Comparison of ENCODE assay signal across 8 cellular contexts in the genomic region with DNA sequence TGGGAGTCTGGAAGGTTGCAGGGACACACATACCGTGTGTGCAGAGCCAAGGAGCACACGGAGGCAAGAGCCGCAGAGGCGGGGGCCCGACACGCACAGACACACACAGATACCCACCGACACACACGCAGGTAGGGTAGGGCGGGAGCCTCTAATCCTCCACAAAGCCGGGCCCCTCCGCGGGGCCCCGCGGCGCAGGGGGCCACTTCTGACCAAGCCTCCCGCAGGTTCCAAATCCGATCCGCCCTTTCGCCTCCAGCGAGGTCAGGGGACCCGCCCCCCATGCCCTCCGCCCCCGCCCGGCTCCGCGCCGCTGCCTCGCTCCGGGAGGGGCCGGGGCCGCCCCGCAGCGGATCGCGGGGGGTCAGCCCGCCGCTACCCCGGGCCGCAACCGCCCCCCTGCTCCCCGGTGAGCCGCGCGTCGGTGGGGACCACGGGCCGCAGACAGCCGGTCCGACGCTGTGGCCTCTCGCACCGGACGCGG. TPM values are rescaled to one million over a fixed set of nuclear protein-coding genes. Genes with fewer than 3 reads are reported as not detected.
DNase-seq lines count a peak whose midpoint lies in the region; ATAC-seq and TF ChIP-seq lines count a peak whose summit lies in the region.

No MANE protein-coding gene starts in this region.

- peaks cover 67% of the 10 kb centered on the region for H3K27me3 Mint-ChIP-seq in activated CD8-positive, alpha-beta T cell treated with anti-CD3 and anti-CD28 coated beads for 36 hours
- H3K27me3 Mint-ChIP-seq in activated CD8-positive, alpha-beta T cell treated with anti-CD3 and anti-CD28 coated beads, Interleukin-2, amount 10 ng/mL, durations not matched to agents 7 days and 5 days (ENCODE audit: low read depth): peaks cover 67% of the 10 kb centered on the region
- H3K27me3 Mint-ChIP-seq in WTC11 (ENCODE audit: low read depth): peaks cover 94% of the 10 kb centered on the region

- no peak for TF ChIP-seq EP300 in suprapubic skin (IDR thresholded peaks at IDR 0.05)

- H3K27me3 ChIP-seq in iPS-20b (ENCODE audit: insufficient read depth, low read length) (peaks cover 95% of the 10 kb centered on the region), suprapubic skin (peaks cover 82% of the 10 kb centered on the region)

- H3K4me3 ChIP-seq in iPS-20b (ENCODE audit: low read length) (peak overlapping the region; percentile 21; the same call in 1 of the 2 replicates), suprapubic skin (peak overlapping the region; percentile 57)

- no peak for TF ChIP-seq POLR2A in suprapubic skin (IDR thresholded peaks at IDR 0.05)

- H3K4me1 Mint-ChIP-seq in activated CD8-positive, alpha-beta T cell treated with anti-CD3 and anti-CD28 coated beads for 36 hours (ENCODE audit: low read depth): peaks cover 21% of the 10 kb centered on the region
- peaks cover 20% of the 10 kb centered on the region for H3K4me1 Mint-ChIP-seq in activated CD8-positive, alpha-beta T cell treated with anti-CD3 and anti-CD28 coated beads, Interleukin-2, amount 10 ng/mL, durations not matched to agents 7 days and 5 days (ENCODE audit: low read depth)
- peaks cover 38% of the 10 kb centered on the region for H3K4me1 Mint-ChIP-seq in WTC11

- no peak for ATAC-seq in activated CD8-positive, alpha-beta T cell treated with anti-CD3 and anti-CD28 coated beads for 36 hours
- ATAC-seq in activated CD8-positive, alpha-beta T cell treated with anti-CD3 and anti-CD28 coated beads, Interleukin-2, amount 10 ng/mL, durations not matched to agents 7 days and 5 days: no peak
- ATAC-seq in WTC11: no peak

- H3K9ac ChIP-seq in iPS-20b (ENCODE audit: low read depth, low read length): no peak overlapping the region

- H3K9me3 ChIP-seq in iPS-20b (ENCODE audit: insufficient read depth, low read depth, low read length) (no peaks in the 10 kb centered on the region; the same call in 1 of the 2 replicates), suprapubic skin (no peaks in the 10 kb centered on the region)

- DNase-seq in activated CD8-positive, alpha-beta T cell treated with anti-CD3 and anti-CD28 coated beads for 36 hours: no peak
- DNase-seq in activated CD8-positive, alpha-beta T cell treated with anti-CD3 and anti-CD28 coated beads, Interleukin-2, amount 10 ng/mL, durations not matched to agents 7 days and 5 days: no peak
- no peak for DNase-seq in WTC11 (ENCODE audit: low spot score)
- peak in 1 of 2 donors; percentile 57 for DNase-seq in suprapubic skin (ENCODE audit: low spot score in 2 of 2)
- DNase-seq in activated CD4-positive, alpha-beta T cell treated with anti-CD3 and anti-CD28 coated beads for 48 hours: no peak
- DNase-seq in NCI-H226: no peak
- DNase-seq in midbrain (lab: John Stamatoyannopoulos, UW): no peak

- no peak for TF ChIP-seq CTCF in activated CD8-positive, alpha-beta T cell treated with anti-CD3 and anti-CD28 coated beads for 36 hours (IDR thresholded peaks at IDR 0.05)
- TF ChIP-seq CTCF in WTC11 (IDR thresholded peaks at IDR 0.05) (no peak), suprapubic skin (IDR thresholded peaks at IDR 0.05) (no peak)

- CTCF ChIA-PET in activated CD8-positive, alpha-beta T cell treated with anti-CD3 and anti-CD28 coated beads for 36 hours (lab: Charles Lee): interaction anchor here (0.6 to 2.5 kb wide), 4 partner anchors 10 to 93 kb away, joined by 3 to 6 read pairs (median 4); no protein-coding TSS in a partner anchor
- CTCF ChIA-PET in activated CD8-positive, alpha-beta T cell treated with anti-CD3 and anti-CD28 coated beads, Interleukin-2, amount 10 ng/mL, durations not matched to agents 7 days and 5 days (lab: Charles Lee): interaction anchor here (0.8 to 2.3 kb wide), 2 partner anchors 78 to 170 kb away, joined by 3 to 8 read pairs; no protein-coding TSS in a partner anchor
- CTCF ChIA-PET in WTC11 (lab: Charles Lee): interaction anchor here (0.9 to 6.0 kb wide), 8 partner anchors 15 to 169 kb away, joined by 3 to 47 read pairs (median 6); no protein-coding TSS in a partner anchor

- no peaks in the 10 kb centered on the region for H3K9me3 Mint-ChIP-seq in activated CD8-positive, alpha-beta T cell treated with anti-CD3 and anti-CD28 coated beads for 36 hours
- no peaks in the 10 kb centered on the region for H3K9me3 Mint-ChIP-seq in activated CD8-positive, alpha-beta T cell treated with anti-CD3 and anti-CD28 coated beads, Interleukin-2, amount 10 ng/mL, durations not matched to agents 7 days and 5 days (ENCODE audit: insufficient read depth)
- H3K9me3 Mint-ChIP-seq in WTC11: no peaks in the 10 kb centered on the region

- no CpG with 5 or more reads among the region's 54 CpGs for WGBS in suprapubic skin

- POLR2A ChIA-PET in activated CD8-positive, alpha-beta T cell treated with anti-CD3 and anti-CD28 coated beads for 36 hours (lab: Charles Lee): no interaction called here
- POLR2A ChIA-PET in activated CD8-positive, alpha-beta T cell treated with anti-CD3 and anti-CD28 coated beads, Interleukin-2, amount 10 ng/mL, durations not matched to agents 7 days and 5 days (lab: Charles Lee): no interaction called here
- POLR2A ChIA-PET in WTC11 (lab: Charles Lee): no interaction called here

- H3K27ac ChIP-seq in iPS-20b (ENCODE audit: low read length): no peak overlapping the region
- H3K27ac ChIP-seq in suprapubic skin: no peak overlapping the region

- H3K27ac Mint-ChIP-seq in activated CD8-positive, alpha-beta T cell treated with anti-CD3 and anti-CD28 coated beads for 36 hours: no peak overlapping the region
- no peak overlapping the region for H3K27ac Mint-ChIP-seq in activated CD8-positive, alpha-beta T cell treated with anti-CD3 and anti-CD28 coated beads, Interleukin-2, amount 10 ng/mL, durations not matched to agents 7 days and 5 days
- H3K27ac Mint-ChIP-seq in WTC11: no peak overlapping the region

- H3K36me3 ChIP-seq in iPS-20b (ENCODE audit: insufficient read depth, low read depth, low read length): no peaks in the 10 kb centered on the region
- no peaks in the 10 kb centered on the region for H3K36me3 ChIP-seq in suprapubic skin

- H3K4me1 ChIP-seq in iPS-20b (ENCODE audit: insufficient read depth, low read length) (peaks cover 7% of the 10 kb centered on the region; the same call in 1 of the 2 replicates), suprapubic skin (peaks cover 46% of the 10 kb centered on the region)

- peak overlapping the region; percentile 1 for H3K4me3 Mint-ChIP-seq in activated CD8-positive, alpha-beta T cell treated with anti-CD3 and anti-CD28 coated beads for 36 hours
- H3K4me3 Mint-ChIP-seq in activated CD8-positive, alpha-beta T cell treated with anti-CD3 and anti-CD28 coated beads, Interleukin-2, amount 10 ng/mL, durations not matched to agents 7 days and 5 days: no peak overlapping the region
- peak overlapping the region; percentile 75 for H3K4me3 Mint-ChIP-seq in WTC11

- no peaks in the 10 kb centered on the region for H3K36me3 Mint-ChIP-seq in activated CD8-positive, alpha-beta T cell treated with anti-CD3 and anti-CD28 coated beads for 36 hours (ENCODE audit: low read depth)
- H3K36me3 Mint-ChIP-seq in activated CD8-positive, alpha-beta T cell treated with anti-CD3 and anti-CD28 coated beads, Interleukin-2, amount 10 ng/mL, durations not matched to agents 7 days and 5 days (ENCODE audit: low read depth): peaks cover 7% of the 10 kb centered on the region
- no peaks in the 10 kb centered on the region for H3K36me3 Mint-ChIP-seq in WTC11

- intact Hi-C loops in activated CD8-positive, alpha-beta T cell treated with anti-CD3 and anti-CD28 coated beads for 36 hours (cut with micrococcal nuclease): loop anchor here (5.0 kb wide), 2 partner anchors 75 to 170 kb away; no protein-coding TSS in a partner anchor

TF ChIP-seq in WTC11, 78 proteins besides CTCF, POLR2A, EP300 and RAD21:
- TF ChIP-seq GABPB1 (CRISPR knock-in tag; IDR thresholded peaks at IDR 0.05) (no peak), RELA (CRISPR knock-in tag; IDR thresholded peaks at IDR 0.05; ENCODE audit: borderline replicate concordance) (no peak), TP53 (CRISPR knock-in tag; IDR thresholded peaks at IDR 0.05) (no peak), ZNF423 (CRISPR knock-in tag; IDR thresholded peaks at IDR 0.05) (peak; percentile 25; the same call in 1 of the 2 replicates)
TF ChIP-seq in WTC11: peak in this region for 1.

RNA-seq across cellular contexts. Expression of a gene that starts 1.4 kb away (rescaled TPM):
- not detected for total RNA-seq in activated CD8-positive, alpha-beta T cell treated with anti-CD3 and anti-CD28 coated beads for 36 hours
- total RNA-seq in activated CD8-positive, alpha-beta T cell treated with anti-CD3 and anti-CD28 coated beads, Interleukin-2, amount 10 ng/mL, durations not matched to agents 7 days and 5 days: not detected
- total RNA-seq in WTC11 (2021) (4.6 to 12.4 TPM (median 5.1 TPM) in 3 replicates), suprapubic skin (1 to 10 TPM; 2.4 to 7.8 (median 5.7) TPM)
